Comparison of ENCODE assay signal across 13 cellular contexts in genomic region chr7:8133188-8133848, GRCh38.
DNase-seq lines count a peak whose midpoint lies in the region; ATAC-seq lines count a peak whose summit lies in the region.
"Had no signal": no experiment of that assay in that cellular context is flagged by ENCODE, and none has a peak within 500 bp of the region (broad histone marks: within the 10 kb centered on the region; RNA-seq: fewer than 3 reads in every experiment).

No MANE protein-coding gene starts in this region.

- H3K4me1 Mint-ChIP-seq in activated CD4-positive, alpha-beta T cell treated with anti-CD3 and anti-CD28 coated beads, Interleukin-2, amount 10 ng/mL, durations not matched to agents 7 days and 5 days = peaks cover 63% of the 10 kb centered on the region
- H3K4me1 Mint-ChIP-seq in activated CD4-positive, alpha-beta memory T cell treated with anti-CD3 and anti-CD28 coated beads, Interleukin-2, amount 10 ng/mL, durations not matched to agents 7 days and 5 days = peaks cover 64% of the 10 kb centered on the region

- ATAC-seq in HG02798 (IDR thresholded peaks at IDR 0.05; ENCODE audit: poor library complexity, unreplicated experiment) = peak; percentile 24
- ATAC-seq in left ventricle myocardium superior = no peak

- POLR2A ChIA-PET in activated CD4-positive, alpha-beta T cell treated with anti-CD3 and anti-CD28 coated beads, Interleukin-2, amount 10 ng/mL, durations not matched to agents 7 days and 5 days (lab: Charles Lee) = no interaction called here
- POLR2A ChIA-PET in activated CD4-positive, alpha-beta memory T cell treated with anti-CD3 and anti-CD28 coated beads, Interleukin-2, amount 10 ng/mL, durations not matched to agents 7 days and 5 days (lab: Charles Lee) = interaction anchor here (0.8 to 6.1 kb wide), 9 partner anchors 9 to 493 kb away, joined by 3 to 51 read pairs (median 3); partner anchors contain the start of genes GLCCI1 and UMAD1

- peaks cover 8% of the 10 kb centered on the region for H3K36me3 Mint-ChIP-seq in activated CD4-positive, alpha-beta T cell treated with anti-CD3 and anti-CD28 coated beads, Interleukin-2, amount 10 ng/mL, durations not matched to agents 7 days and 5 days (ENCODE audit: low read depth)
- H3K36me3 Mint-ChIP-seq in activated CD4-positive, alpha-beta memory T cell treated with anti-CD3 and anti-CD28 coated beads, Interleukin-2, amount 10 ng/mL, durations not matched to agents 7 days and 5 days (ENCODE audit: low read depth) = no peaks in the 10 kb centered on the region
- H3K36me3 Mint-ChIP-seq: activated naive CD4-positive, alpha-beta T cell treated with anti-CD3 and anti-CD28 coated beads, Interleukin-2, amount 50 U/mL, for 72 hours had no signal

- no peaks in the 10 kb centered on the region for H3K27me3 Mint-ChIP-seq in activated CD4-positive, alpha-beta T cell treated with anti-CD3 and anti-CD28 coated beads, Interleukin-2, amount 10 ng/mL, durations not matched to agents 7 days and 5 days
- no peaks in the 10 kb centered on the region for H3K27me3 Mint-ChIP-seq in activated CD4-positive, alpha-beta memory T cell treated with anti-CD3 and anti-CD28 coated beads, Interleukin-2, amount 10 ng/mL, durations not matched to agents 7 days and 5 days

- no peak for DNase-seq in activated CD4-positive, alpha-beta T cell treated with anti-CD3 and anti-CD28 coated beads, Interleukin-2, amount 10 ng/mL, durations not matched to agents 7 days and 5 days
- no peak for DNase-seq in activated CD4-positive, alpha-beta T cell treated with anti-CD3 and anti-CD28 coated beads for 4 hours
- DNase-seq in activated CD4-positive, alpha-beta memory T cell treated with anti-CD3 and anti-CD28 coated beads, Interleukin-2, amount 10 ng/mL, durations not matched to agents 7 days and 5 days = no peak
- DNase-seq in renal cortical epithelial cell (ENCODE audit: low read depth) (peak; percentile 91), NK-92 (lab: John Stamatoyannopoulos, UW; ENCODE audit: unreplicated experiment) (no peak), NCI-H1105 treated with DMSO at 0.1 percent for 48 hours (lab: John Stamatoyannopoulos, UW) (no peak), left ventricle myocardium superior (no peak)
- DNase-seq: activated CD4-positive, alpha-beta T cell treated with anti-CD3 and anti-CD28 coated beads for 1 hour; colonic mucosa; stimulated activated CD4-positive, alpha-beta T cell treated with anti-CD3 and anti-CD28 coated beads, Interleukin-4, amount 100 ng/mL, for 1 hour; substantia nigra had no signal

- intact Hi-C loops in left ventricle myocardium superior (cut with micrococcal nuclease) = no loop called here

- H3K4me3 Mint-ChIP-seq in activated CD4-positive, alpha-beta T cell treated with anti-CD3 and anti-CD28 coated beads, Interleukin-2, amount 10 ng/mL, durations not matched to agents 7 days and 5 days = no peak overlapping the region
- no peak overlapping the region for H3K4me3 Mint-ChIP-seq in activated CD4-positive, alpha-beta memory T cell treated with anti-CD3 and anti-CD28 coated beads, Interleukin-2, amount 10 ng/mL, durations not matched to agents 7 days and 5 days

- H3K9me3 Mint-ChIP-seq in activated CD4-positive, alpha-beta T cell treated with anti-CD3 and anti-CD28 coated beads, Interleukin-2, amount 10 ng/mL, durations not matched to agents 7 days and 5 days = no peaks in the 10 kb centered on the region
- H3K9me3 Mint-ChIP-seq in activated CD4-positive, alpha-beta memory T cell treated with anti-CD3 and anti-CD28 coated beads, Interleukin-2, amount 10 ng/mL, durations not matched to agents 7 days and 5 days = no peaks in the 10 kb centered on the region

- CTCF ChIA-PET in activated CD4-positive, alpha-beta T cell treated with anti-CD3 and anti-CD28 coated beads, Interleukin-2, amount 10 ng/mL, durations not matched to agents 7 days and 5 days (lab: Charles Lee) = interaction anchor here (1.0 to 1.6 kb wide), 5 partner anchors 11 to 43 kb away, joined by 3 to 5 read pairs (median 3); no protein-coding TSS in a partner anchor
- CTCF ChIA-PET in activated CD4-positive, alpha-beta memory T cell treated with anti-CD3 and anti-CD28 coated beads, Interleukin-2, amount 10 ng/mL, durations not matched to agents 7 days and 5 days (lab: Charles Lee) = no interaction called here

- peak overlapping the region; percentile 92 for H3K27ac Mint-ChIP-seq in activated CD4-positive, alpha-beta T cell treated with anti-CD3 and anti-CD28 coated beads, Interleukin-2, amount 10 ng/mL, durations not matched to agents 7 days and 5 days
- H3K27ac Mint-ChIP-seq in activated CD4-positive, alpha-beta memory T cell treated with anti-CD3 and anti-CD28 coated beads, Interleukin-2, amount 10 ng/mL, durations not matched to agents 7 days and 5 days = peak overlapping the region; percentile 82
